In genomic region chr3:52213901-52214300, GRCh38 we compare ENCODE assay signal across 22 cellular contexts. TPM values are rescaled to one million over a fixed set of nuclear protein-coding genes. Genes with fewer than 3 reads are reported as not detected.
DNase-seq lines count a peak whose midpoint lies in the region; ATAC-seq and TF ChIP-seq lines count a peak whose summit lies in the region.
"Had no signal": no experiment of that assay in that cellular context is flagged by ENCODE, and none has a peak within 500 bp of the region (broad histone marks: within the 10 kb centered on the region; RNA-seq: fewer than 3 reads in every experiment).

No MANE protein-coding gene starts in this region.

- no peaks in the 10 kb centered on the region for H3K27me3 ChIP-seq in Peyer's patch
- H3K27me3 ChIP-seq: BE2C, MG63, SJSA1 had no signal

- H3K27me3 Mint-ChIP-seq in activated T-cell treated with anti-CD3 and anti-CD28 coated beads, Interleukin-2, amount 50 U/mL, for 72 hours (ENCODE audit: low read depth), result no peaks in the 10 kb centered on the region
- H3K27me3 Mint-ChIP-seq in IgD-negative memory B cell, result no peaks in the 10 kb centered on the region

- H3K9me3 Mint-ChIP-seq in activated T-cell treated with anti-CD3 and anti-CD28 coated beads, Interleukin-2, amount 50 U/mL, for 72 hours, result no peaks in the 10 kb centered on the region
- no peaks in the 10 kb centered on the region for H3K9me3 Mint-ChIP-seq in IgD-negative memory B cell
- H3K9me3 Mint-ChIP-seq in stimulated activated effector memory CD8-positive, alpha-beta T cell treated with anti-CD3 and anti-CD28 coated beads, Interleukin-12 subunit alpha, Interleukin-12 subunit beta, amount 100 ng/mL, for 72 hours, result no peaks in the 10 kb centered on the region
- H3K9me3 Mint-ChIP-seq: H9, HFFc6 had no signal

- H3K4me3 Mint-ChIP-seq in activated T-cell treated with anti-CD3 and anti-CD28 coated beads, Interleukin-2, amount 50 U/mL, for 72 hours, result no peak overlapping the region
- no peak overlapping the region for H3K4me3 Mint-ChIP-seq in IgD-negative memory B cell
- H3K4me3 Mint-ChIP-seq in stimulated activated effector memory CD8-positive, alpha-beta T cell treated with anti-CD3 and anti-CD28 coated beads, Interleukin-12 subunit alpha, Interleukin-12 subunit beta, amount 100 ng/mL, for 72 hours, result no peak overlapping the region
- H3K4me3 Mint-ChIP-seq: H9, HFFc6 had no signal

- H3K4me1 Mint-ChIP-seq in activated T-cell treated with anti-CD3 and anti-CD28 coated beads, Interleukin-2, amount 50 U/mL, for 72 hours (ENCODE audit: low read depth), result peaks cover 34% of the 10 kb centered on the region
- peaks cover 17 to 24% (median 23%) of the 10 kb centered on the region in 3 donors for H3K4me1 Mint-ChIP-seq in IgD-negative memory B cell
- H3K4me1 Mint-ChIP-seq in stimulated activated effector memory CD8-positive, alpha-beta T cell treated with anti-CD3 and anti-CD28 coated beads, Interleukin-12 subunit alpha, Interleukin-12 subunit beta, amount 100 ng/mL, for 72 hours, result peaks cover 40% of the 10 kb centered on the region

- H3K4me3 ChIP-seq in Peyer's patch, result no peak overlapping the region
- H3K4me3 ChIP-seq: MG63, SJSA1 had no signal

- no peaks in the 10 kb centered on the region for H3K9me3 ChIP-seq in Peyer's patch
- H3K9me3 ChIP-seq: BE2C, MG63, SJSA1 had no signal

- no peak overlapping the region for H3K27ac ChIP-seq in Peyer's patch
- H3K27ac ChIP-seq: SJSA1 had no signal

- peaks cover 12 to 30% (median 22%) of the 10 kb centered on the region in 4 donors for H3K4me1 ChIP-seq in Peyer's patch
- H3K4me1 ChIP-seq: BE2C had no signal

- TF ChIP-seq POLR2A in Peyer's patch (IDR thresholded peaks at IDR 0.05), result no peak

- H3K27ac Mint-ChIP-seq in activated T-cell treated with anti-CD3 and anti-CD28 coated beads, Interleukin-2, amount 50 U/mL, for 72 hours, result peak overlapping the region; percentile 13
- peak overlapping the region in 2 of 3 donors; percentile 20 to 86 for H3K27ac Mint-ChIP-seq in IgD-negative memory B cell
- peak overlapping the region; percentile 55 for H3K27ac Mint-ChIP-seq in stimulated activated effector memory CD8-positive, alpha-beta T cell treated with anti-CD3 and anti-CD28 coated beads, Interleukin-12 subunit alpha, Interleukin-12 subunit beta, amount 100 ng/mL, for 72 hours
- H3K27ac Mint-ChIP-seq: H9, HFFc6 had no signal

- ATAC-seq in activated T-cell treated with anti-CD3 and anti-CD28 coated beads, Interleukin-2, amount 50 U/mL, for 72 hours (replicated peaks in 1 of 2), result no peak
- ATAC-seq in stimulated activated effector memory CD8-positive, alpha-beta T cell treated with anti-CD3 and anti-CD28 coated beads, Interleukin-12 subunit alpha, Interleukin-12 subunit beta, amount 100 ng/mL, for 72 hours, result no peak
- no peak for ATAC-seq in GM21825 (IDR thresholded peaks at IDR 0.05; ENCODE audit: unreplicated experiment)
- ATAC-seq: Right ventricle myocardium inferior had no signal

- no peak for TF ChIP-seq CTCF in Peyer's patch (IDR thresholded peaks at IDR 0.05)

- peaks cover 0 to 70% (median 3%) of the 10 kb centered on the region in 3 donors for H3K36me3 ChIP-seq in Peyer's patch

- no peak for DNase-seq in activated T-cell treated with anti-CD3 and anti-CD28 coated beads, Interleukin-2, amount 50 U/mL, for 72 hours
- DNase-seq in activated T-cell treated with anti-CD3 and anti-CD28 coated beads for 4 hours, result no peak
- peak; percentile 75 for DNase-seq in fibroblast of gingiva (ENCODE audit: low read depth)
- DNase-seq in stimulated activated effector memory CD8-positive, alpha-beta T cell treated with anti-CD3 and anti-CD28 coated beads, Interleukin-12 subunit alpha, Interleukin-12 subunit beta, amount 100 ng/mL, for 72 hours (ENCODE audit: low spot score in 2 of 2), result no peak
- DNase-seq in Peyer's patch, result no peak
- no peak for DNase-seq in stimulated activated CD8-positive, alpha-beta memory T cell treated with anti-CD3 and anti-CD28 coated beads, Interleukin-4, amount 100 ng/mL, for 48 hours
- DNase-seq: 8988T, BE2C, DMS79, H9, HFFc6, MG63, NCI-H1417, NCI-H1694 treated with DMSO at 0.1 percent for 48 hours, NCI-H2081 treated with DMSO at 0.1 percent for 48 hours, NCI-H446, NCI-H526, OCI-M1 had no signal

- H3K36me3 Mint-ChIP-seq in activated T-cell treated with anti-CD3 and anti-CD28 coated beads, Interleukin-2, amount 50 U/mL, for 72 hours (ENCODE audit: insufficient read depth in 2 of 2), result peaks cover 8 to 25% of the 10 kb centered on the region in 2 donors
- H3K36me3 Mint-ChIP-seq in IgD-negative memory B cell, result no peaks in the 10 kb centered on the region
- peaks cover 77% of the 10 kb centered on the region for H3K36me3 Mint-ChIP-seq in stimulated activated effector memory CD8-positive, alpha-beta T cell treated with anti-CD3 and anti-CD28 coated beads, Interleukin-12 subunit alpha, Interleukin-12 subunit beta, amount 100 ng/mL, for 72 hours

RNA-seq across cellular contexts. Expression of gene TLR9, which starts 11.5 kb away (rescaled TPM):
- total RNA-seq in activated T-cell treated with anti-CD3 and anti-CD28 coated beads, Interleukin-2, amount 50 U/mL, for 72 hours, result 1 to 10 TPM; 1.2 to 2.3 TPM
- 10.4 TPM for polyA plus RNA-seq in IgD-negative memory B cell
- total RNA-seq in Peyer's patch, result 1 to 10 TPM in 1 of 4 donors, under 1 TPM in 1, not detected in 2; 0.27 to 1.7 TPM
- total RNA-seq: H9, HFFc6, SJSA1 had no signal

RNA-seq across cellular contexts. Expression of gene ALAS1, which starts 15.9 kb away (rescaled TPM):
- total RNA-seq in activated T-cell treated with anti-CD3 and anti-CD28 coated beads, Interleukin-2, amount 50 U/mL, for 72 hours, result 10 to 100 TPM; 62.7 to 63.6 TPM
- polyA plus RNA-seq in IgD-negative memory B cell, result 24.8 TPM
- 10 to 100 TPM; 73.3 to 92.8 (median 89.8) TPM for total RNA-seq in Peyer's patch

RNA-seq across cellular contexts. Expression of gene TWF2, which starts 25.1 kb away (rescaled TPM):
- total RNA-seq in activated T-cell treated with anti-CD3 and anti-CD28 coated beads, Interleukin-2, amount 50 U/mL, for 72 hours, result 100 to 1,000 TPM; 124 to 133 TPM
- polyA plus RNA-seq in IgD-negative memory B cell, result 108 TPM
- 10 to 100 TPM; 46.2 to 68.8 (median 59.3) TPM for total RNA-seq in Peyer's patch

RNA-seq across cellular contexts. Expression of gene PPM1M, which starts 31.7 kb away (rescaled TPM):
- 100 to 1,000 TPM; 119 to 121 TPM for total RNA-seq in activated T-cell treated with anti-CD3 and anti-CD28 coated beads, Interleukin-2, amount 50 U/mL, for 72 hours
- polyA plus RNA-seq in IgD-negative memory B cell, result 51.3 TPM
- total RNA-seq in Peyer's patch, result 10 to 100 TPM in 1 of 4 donors, 1 to 10 TPM in 3; 4.0 to 32.2 (median 6.7) TPM

RNA-seq across cellular contexts. Expression of gene POC1A, which starts 59.7 kb away (rescaled TPM):
- 10 to 100 TPM; 28.6 to 39.0 TPM for total RNA-seq in activated T-cell treated with anti-CD3 and anti-CD28 coated beads, Interleukin-2, amount 50 U/mL, for 72 hours
- polyA plus RNA-seq in IgD-negative memory B cell, result 1.2 TPM
- 1 to 10 TPM; 3.4 to 9.3 (median 6.5) TPM for total RNA-seq in Peyer's patch
